Comparison of ENCODE assay signal across 1 cellular context in the genomic region with DNA sequence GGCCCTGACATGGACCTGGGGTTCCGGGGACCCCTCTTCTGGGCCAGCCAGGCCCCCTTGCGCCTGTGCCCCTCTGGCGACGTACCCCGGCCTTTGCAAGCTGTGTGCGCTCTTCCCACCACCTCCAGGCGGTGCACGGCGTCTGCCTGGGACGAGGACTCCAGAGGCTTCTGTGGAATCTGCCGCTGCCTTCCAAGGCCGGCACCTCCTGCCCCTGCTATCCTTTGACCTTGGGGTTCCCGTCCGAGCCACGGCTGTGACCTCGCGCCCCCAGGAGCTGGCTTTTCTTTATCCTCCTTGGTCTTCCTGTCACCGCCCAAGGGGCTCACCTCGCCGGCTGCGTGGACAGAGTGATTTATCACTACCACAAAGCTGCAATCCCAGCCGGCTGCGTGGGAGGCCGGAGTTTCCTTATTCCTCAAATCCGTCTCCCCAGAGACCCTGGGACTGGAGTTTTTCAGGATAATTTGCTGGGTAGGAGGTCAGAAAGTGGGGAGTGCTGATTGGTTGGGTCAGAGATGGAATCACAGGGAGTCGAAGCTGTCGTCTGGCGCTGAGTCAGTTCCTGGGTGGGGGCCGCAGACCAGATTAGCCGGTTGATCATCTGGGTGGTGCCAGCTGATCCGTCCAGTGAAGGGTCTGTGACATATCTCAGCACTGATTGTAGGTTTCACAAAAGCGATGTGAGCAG.
A peak's percentile ranks its signal among the peaks of the same experiment; 100 is the strongest.
TF ChIP-seq lines count a peak whose summit lies in the region.

No MANE protein-coding gene starts in this region.

TF ChIP-seq in HepG2, 621 proteins besides CTCF, POLR2A, EP300 and RAD21 (continued from another document and continues in another):
- TF ChIP-seq MEF2D (CRISPR knock-in tag; IDR thresholded peaks at IDR 0.05) (no peak), TEAD3 (CRISPR knock-in tag; optimal IDR thresholded peaks at IDR 0.05; ENCODE audit: borderline replicate concordance) (peak; percentile 45), SUZ12 (IDR thresholded peaks at IDR 0.05; ENCODE audit: low read depth, low read length) (no peak), DR1 (CRISPR knock-in tag; IDR thresholded peaks at IDR 0.05) (no peak), AGO2 (optimal IDR thresholded peaks at IDR 0.05; ENCODE audit: low read depth, low read length) (peak; percentile 63), TRIM24 (CRISPR knock-in tag; IDR thresholded peaks at IDR 0.05) (no peak), ZFX (CRISPR knock-in tag; IDR thresholded peaks at IDR 0.05; ENCODE audit: low read depth) (peak; percentile 16), MYNN (CRISPR knock-in tag; IDR thresholded peaks at IDR 0.05; ENCODE audit: low read depth) (no peak; the same call in 1 of the 2 replicates), NCOR1 (IDR thresholded peaks at IDR 0.05; ENCODE audit: borderline replicate concordance, low read length) (0 out of 2 replicates have a peak, but pooled peaks have one; percentile 21), FOXO1 (CRISPR knock-in tag; IDR thresholded peaks at IDR 0.05) (no peak), ERF (CRISPR knock-in tag; IDR thresholded peaks at IDR 0.05) (0 out of 2 replicates have a peak, but pooled peaks have one; percentile 57), YEATS2 (CRISPR knock-in tag; IDR thresholded peaks at IDR 0.05; ENCODE audit: borderline replicate concordance) (no peak), TCF7 (IDR thresholded peaks at IDR 0.05; ENCODE audit: low read depth) (no peak), SMAD3 (CRISPR knock-in tag; IDR thresholded peaks at IDR 0.05) (peak; percentile 10; the same call in 1 of the 2 replicates), SNAI1 (CRISPR knock-in tag; IDR thresholded peaks at IDR 0.05; ENCODE audit: borderline replicate concordance) (no peak), MXD4 (CRISPR knock-in tag; IDR thresholded peaks at IDR 0.05) (0 out of 2 replicates have a peak, but pooled peaks have one; percentile 13), TARDBP (CRISPR knock-in tag; IDR thresholded peaks at IDR 0.05) (no peak), PPARG (CRISPR knock-in tag; conservative IDR thresholded peaks at IDR 0.05) (no peak), ZNF367 (CRISPR knock-in tag; IDR thresholded peaks at IDR 0.05; ENCODE audit: borderline replicate concordance) (no peak), GTF2F1 (IDR thresholded peaks at IDR 0.05; ENCODE audit: low read length) (no peak), ATM (IDR thresholded peaks at IDR 0.05; ENCODE audit: borderline replicate concordance) (no peak), MAZ (IDR thresholded peaks at IDR 0.05; ENCODE audit: borderline replicate concordance, low read depth, low read length) (no peak), MAZ (CRISPR knock-in tag; IDR thresholded peaks at IDR 0.05; ENCODE audit: low read depth) (peak; percentile 34; the same call in 1 of the 2 replicates), RFX3 (CRISPR knock-in tag; IDR thresholded peaks at IDR 0.05) (no peak), FOSL1 (CRISPR knock-in tag; IDR thresholded peaks at IDR 0.05; ENCODE audit: borderline replicate concordance) (peak; percentile 14; the same call in 1 of the 2 replicates), ELF3 (CRISPR knock-in tag; IDR thresholded peaks at IDR 0.05) (no peak), ARNT (IDR thresholded peaks at IDR 0.05) (no peak), NFE2 (CRISPR knock-in tag; IDR thresholded peaks at IDR 0.05) (no peak), NR2F2 (IDR thresholded peaks at IDR 0.05; ENCODE audit: borderline replicate concordance, low read depth) (no peak), KMT2B (CRISPR knock-in tag; IDR thresholded peaks at IDR 0.05) (no peak), ZNF121 (CRISPR knock-in tag; IDR thresholded peaks at IDR 0.05) (no peak)
- TF ChIP-seq, protein P1, sequence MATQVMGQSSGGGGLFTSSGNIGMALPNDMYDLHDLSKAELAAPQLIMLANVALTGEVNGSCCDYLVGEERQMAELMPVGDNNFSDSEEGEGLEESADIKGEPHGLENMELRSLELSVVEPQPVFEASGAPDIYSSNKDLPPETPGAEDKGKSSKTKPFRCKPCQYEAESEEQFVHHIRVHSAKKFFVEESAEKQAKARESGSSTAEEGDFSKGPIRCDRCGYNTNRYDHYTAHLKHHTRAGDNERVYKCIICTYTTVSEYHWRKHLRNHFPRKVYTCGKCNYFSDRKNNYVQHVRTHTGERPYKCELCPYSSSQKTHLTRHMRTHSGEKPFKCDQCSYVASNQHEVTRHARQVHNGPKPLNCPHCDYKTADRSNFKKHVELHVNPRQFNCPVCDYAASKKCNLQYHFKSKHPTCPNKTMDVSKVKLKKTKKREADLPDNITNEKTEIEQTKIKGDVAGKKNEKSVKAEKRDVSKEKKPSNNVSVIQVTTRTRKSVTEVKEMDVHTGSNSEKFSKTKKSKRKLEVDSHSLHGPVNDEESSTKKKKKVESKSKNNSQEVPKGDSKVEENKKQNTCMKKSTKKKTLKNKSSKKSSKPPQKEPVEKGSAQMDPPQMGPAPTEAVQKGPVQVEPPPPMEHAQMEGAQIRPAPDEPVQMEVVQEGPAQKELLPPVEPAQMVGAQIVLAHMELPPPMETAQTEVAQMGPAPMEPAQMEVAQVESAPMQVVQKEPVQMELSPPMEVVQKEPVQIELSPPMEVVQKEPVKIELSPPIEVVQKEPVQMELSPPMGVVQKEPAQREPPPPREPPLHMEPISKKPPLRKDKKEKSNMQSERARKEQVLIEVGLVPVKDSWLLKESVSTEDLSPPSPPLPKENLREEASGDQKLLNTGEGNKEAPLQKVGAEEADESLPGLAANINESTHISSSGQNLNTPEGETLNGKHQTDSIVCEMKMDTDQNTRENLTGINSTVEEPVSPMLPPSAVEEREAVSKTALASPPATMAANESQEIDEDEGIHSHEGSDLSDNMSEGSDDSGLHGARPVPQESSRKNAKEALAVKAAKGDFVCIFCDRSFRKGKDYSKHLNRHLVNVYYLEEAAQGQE (IDR thresholded peaks at IDR 0.05; ENCODE audit: borderline replicate concordance in 1 of 2, low read depth in 1 of 2, low read length in 2 of 2) = no peak
- TF ChIP-seq, protein P2, sequence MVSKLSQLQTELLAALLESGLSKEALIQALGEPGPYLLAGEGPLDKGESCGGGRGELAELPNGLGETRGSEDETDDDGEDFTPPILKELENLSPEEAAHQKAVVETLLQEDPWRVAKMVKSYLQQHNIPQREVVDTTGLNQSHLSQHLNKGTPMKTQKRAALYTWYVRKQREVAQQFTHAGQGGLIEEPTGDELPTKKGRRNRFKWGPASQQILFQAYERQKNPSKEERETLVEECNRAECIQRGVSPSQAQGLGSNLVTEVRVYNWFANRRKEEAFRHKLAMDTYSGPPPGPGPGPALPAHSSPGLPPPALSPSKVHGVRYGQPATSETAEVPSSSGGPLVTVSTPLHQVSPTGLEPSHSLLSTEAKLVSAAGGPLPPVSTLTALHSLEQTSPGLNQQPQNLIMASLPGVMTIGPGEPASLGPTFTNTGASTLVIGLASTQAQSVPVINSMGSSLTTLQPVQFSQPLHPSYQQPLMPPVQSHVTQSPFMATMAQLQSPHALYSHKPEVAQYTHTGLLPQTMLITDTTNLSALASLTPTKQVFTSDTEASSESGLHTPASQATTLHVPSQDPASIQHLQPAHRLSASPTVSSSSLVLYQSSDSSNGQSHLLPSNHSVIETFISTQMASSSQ (IDR thresholded peaks at IDR 0.05; ENCODE audit: low read depth) = no peak
- TF ChIP-seq, protein P2 (CRISPR knock-in tag; IDR thresholded peaks at IDR 0.05; ENCODE audit: borderline replicate concordance) = peak; percentile 75; the same call in 1 of the 2 replicates
- TF ChIP-seq, protein P3, sequence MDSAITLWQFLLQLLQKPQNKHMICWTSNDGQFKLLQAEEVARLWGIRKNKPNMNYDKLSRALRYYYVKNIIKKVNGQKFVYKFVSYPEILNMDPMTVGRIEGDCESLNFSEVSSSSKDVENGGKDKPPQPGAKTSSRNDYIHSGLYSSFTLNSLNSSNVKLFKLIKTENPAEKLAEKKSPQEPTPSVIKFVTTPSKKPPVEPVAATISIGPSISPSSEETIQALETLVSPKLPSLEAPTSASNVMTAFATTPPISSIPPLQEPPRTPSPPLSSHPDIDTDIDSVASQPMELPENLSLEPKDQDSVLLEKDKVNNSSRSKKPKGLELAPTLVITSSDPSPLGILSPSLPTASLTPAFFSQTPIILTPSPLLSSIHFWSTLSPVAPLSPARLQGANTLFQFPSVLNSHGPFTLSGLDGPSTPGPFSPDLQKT (CRISPR knock-in tag; IDR thresholded peaks at IDR 0.05; ENCODE audit: borderline replicate concordance) = no peak
- TF ChIP-seq, protein P4, sequence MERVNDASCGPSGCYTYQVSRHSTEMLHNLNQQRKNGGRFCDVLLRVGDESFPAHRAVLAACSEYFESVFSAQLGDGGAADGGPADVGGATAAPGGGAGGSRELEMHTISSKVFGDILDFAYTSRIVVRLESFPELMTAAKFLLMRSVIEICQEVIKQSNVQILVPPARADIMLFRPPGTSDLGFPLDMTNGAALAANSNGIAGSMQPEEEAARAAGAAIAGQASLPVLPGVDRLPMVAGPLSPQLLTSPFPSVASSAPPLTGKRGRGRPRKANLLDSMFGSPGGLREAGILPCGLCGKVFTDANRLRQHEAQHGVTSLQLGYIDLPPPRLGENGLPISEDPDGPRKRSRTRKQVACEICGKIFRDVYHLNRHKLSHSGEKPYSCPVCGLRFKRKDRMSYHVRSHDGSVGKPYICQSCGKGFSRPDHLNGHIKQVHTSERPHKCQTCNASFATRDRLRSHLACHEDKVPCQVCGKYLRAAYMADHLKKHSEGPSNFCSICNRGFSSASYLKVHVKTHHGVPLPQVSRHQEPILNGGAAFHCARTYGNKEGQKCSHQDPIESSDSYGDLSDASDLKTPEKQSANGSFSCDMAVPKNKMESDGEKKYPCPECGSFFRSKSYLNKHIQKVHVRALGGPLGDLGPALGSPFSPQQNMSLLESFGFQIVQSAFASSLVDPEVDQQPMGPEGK (CRISPR knock-in tag; IDR thresholded peaks at IDR 0.05) = peak; percentile 50; the same call in 1 of the 2 replicates
- TF ChIP-seq, protein P5, sequence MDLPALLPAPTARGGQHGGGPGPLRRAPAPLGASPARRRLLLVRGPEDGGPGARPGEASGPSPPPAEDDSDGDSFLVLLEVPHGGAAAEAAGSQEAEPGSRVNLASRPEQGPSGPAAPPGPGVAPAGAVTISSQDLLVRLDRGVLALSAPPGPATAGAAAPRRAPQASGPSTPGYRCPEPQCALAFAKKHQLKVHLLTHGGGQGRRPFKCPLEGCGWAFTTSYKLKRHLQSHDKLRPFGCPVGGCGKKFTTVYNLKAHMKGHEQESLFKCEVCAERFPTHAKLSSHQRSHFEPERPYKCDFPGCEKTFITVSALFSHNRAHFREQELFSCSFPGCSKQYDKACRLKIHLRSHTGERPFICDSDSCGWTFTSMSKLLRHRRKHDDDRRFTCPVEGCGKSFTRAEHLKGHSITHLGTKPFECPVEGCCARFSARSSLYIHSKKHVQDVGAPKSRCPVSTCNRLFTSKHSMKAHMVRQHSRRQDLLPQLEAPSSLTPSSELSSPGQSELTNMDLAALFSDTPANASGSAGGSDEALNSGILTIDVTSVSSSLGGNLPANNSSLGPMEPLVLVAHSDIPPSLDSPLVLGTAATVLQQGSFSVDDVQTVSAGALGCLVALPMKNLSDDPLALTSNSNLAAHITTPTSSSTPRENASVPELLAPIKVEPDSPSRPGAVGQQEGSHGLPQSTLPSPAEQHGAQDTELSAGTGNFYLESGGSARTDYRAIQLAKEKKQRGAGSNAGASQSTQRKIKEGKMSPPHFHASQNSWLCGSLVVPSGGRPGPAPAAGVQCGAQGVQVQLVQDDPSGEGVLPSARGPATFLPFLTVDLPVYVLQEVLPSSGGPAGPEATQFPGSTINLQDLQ (CRISPR knock-in tag; IDR thresholded peaks at IDR 0.05) = no peak
- TF ChIP-seq, protein P6, sequence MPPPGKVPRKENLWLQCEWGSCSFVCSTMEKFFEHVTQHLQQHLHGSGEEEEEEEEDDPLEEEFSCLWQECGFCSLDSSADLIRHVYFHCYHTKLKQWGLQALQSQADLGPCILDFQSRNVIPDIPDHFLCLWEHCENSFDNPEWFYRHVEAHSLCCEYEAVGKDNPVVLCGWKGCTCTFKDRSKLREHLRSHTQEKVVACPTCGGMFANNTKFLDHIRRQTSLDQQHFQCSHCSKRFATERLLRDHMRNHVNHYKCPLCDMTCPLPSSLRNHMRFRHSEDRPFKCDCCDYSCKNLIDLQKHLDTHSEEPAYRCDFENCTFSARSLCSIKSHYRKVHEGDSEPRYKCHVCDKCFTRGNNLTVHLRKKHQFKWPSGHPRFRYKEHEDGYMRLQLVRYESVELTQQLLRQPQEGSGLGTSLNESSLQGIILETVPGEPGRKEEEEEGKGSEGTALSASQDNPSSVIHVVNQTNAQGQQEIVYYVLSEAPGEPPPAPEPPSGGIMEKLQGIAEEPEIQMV (CRISPR knock-in tag; IDR thresholded peaks at IDR 0.05; ENCODE audit: low read depth) = no peak
- TF ChIP-seq, protein P7, sequence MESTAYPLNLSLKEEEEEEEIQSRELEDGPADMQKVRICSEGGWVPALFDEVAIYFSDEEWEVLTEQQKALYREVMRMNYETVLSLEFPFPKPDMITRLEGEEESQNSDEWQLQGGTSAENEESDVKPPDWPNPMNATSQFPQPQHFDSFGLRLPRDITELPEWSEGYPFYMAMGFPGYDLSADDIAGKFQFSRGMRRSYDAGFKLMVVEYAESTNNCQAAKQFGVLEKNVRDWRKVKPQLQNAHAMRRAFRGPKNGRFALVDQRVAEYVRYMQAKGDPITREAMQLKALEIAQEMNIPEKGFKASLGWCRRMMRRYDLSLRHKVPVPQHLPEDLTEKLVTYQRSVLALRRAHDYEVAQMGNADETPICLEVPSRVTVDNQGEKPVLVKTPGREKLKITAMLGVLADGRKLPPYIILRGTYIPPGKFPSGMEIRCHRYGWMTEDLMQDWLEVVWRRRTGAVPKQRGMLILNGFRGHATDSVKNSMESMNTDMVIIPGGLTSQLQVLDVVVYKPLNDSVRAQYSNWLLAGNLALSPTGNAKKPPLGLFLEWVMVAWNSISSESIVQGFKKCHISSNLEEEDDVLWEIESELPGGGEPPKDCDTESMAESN (CRISPR knock-in tag; conservative IDR thresholded peaks at IDR 0.05) = 0 out of 2 replicates have a peak, but pooled peaks have one; percentile 39
- TF ChIP-seq, protein P8, sequence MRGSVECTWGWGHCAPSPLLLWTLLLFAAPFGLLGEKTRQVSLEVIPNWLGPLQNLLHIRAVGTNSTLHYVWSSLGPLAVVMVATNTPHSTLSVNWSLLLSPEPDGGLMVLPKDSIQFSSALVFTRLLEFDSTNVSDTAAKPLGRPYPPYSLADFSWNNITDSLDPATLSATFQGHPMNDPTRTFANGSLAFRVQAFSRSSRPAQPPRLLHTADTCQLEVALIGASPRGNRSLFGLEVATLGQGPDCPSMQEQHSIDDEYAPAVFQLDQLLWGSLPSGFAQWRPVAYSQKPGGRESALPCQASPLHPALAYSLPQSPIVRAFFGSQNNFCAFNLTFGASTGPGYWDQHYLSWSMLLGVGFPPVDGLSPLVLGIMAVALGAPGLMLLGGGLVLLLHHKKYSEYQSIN (CRISPR knock-in tag; IDR thresholded peaks at IDR 0.05; ENCODE audit: borderline replicate concordance) = no peak
